ENCODE assay signal across 17 cellular contexts in genomic region chr11:50098186-50098725, GRCh38.
"Had no signal": no experiment of that assay in that cellular context is flagged by ENCODE, and none has a peak within 500 bp of the region (broad histone marks: within the 10 kb centered on the region; RNA-seq: fewer than 3 reads in every experiment).

No MANE protein-coding gene starts in this region.

- H3K4me3 ChIP-seq: heart right ventricle, psoas muscle, sigmoid colon, stomach had no signal

- H3K4me3 Mint-ChIP-seq: dendritic cell treated with granulocyte-macrophage colony-stimulating factor and Interleukin-4, amounts not matched to agents 40 ng/mL and 50 ng/mL, for 4 days; naive thymus-derived CD4-positive, alpha-beta T cell; nephron progenitor cell had no signal

- ATAC-seq: heart right ventricle; left lobe of liver; naive thymus-derived CD4-positive, alpha-beta T cell; psoas muscle had no signal

- H3K4me1 Mint-ChIP-seq: naive thymus-derived CD4-positive, alpha-beta T cell; nephron progenitor cell had no signal

- H3K27me3 Mint-ChIP-seq: dendritic cell treated with granulocyte-macrophage colony-stimulating factor and Interleukin-4, amounts not matched to agents 40 ng/mL and 50 ng/mL, for 4 days; naive thymus-derived CD4-positive, alpha-beta T cell had no signal

- H3K27me3 ChIP-seq: heart right ventricle, sigmoid colon, stomach had no signal

- H3K27ac ChIP-seq: heart right ventricle, psoas muscle, sigmoid colon, stomach had no signal

- H3K9me3 ChIP-seq: psoas muscle, sigmoid colon had no signal

- H3K27ac Mint-ChIP-seq: dendritic cell treated with granulocyte-macrophage colony-stimulating factor and Interleukin-4, amounts not matched to agents 40 ng/mL and 50 ng/mL, for 4 days; naive thymus-derived CD4-positive, alpha-beta T cell; nephron progenitor cell had no signal

- DNase-seq: erythroblast; heart right ventricle; hypothalamus; kidney glomerular epithelial cell; mammary epithelial cell; naive thymus-derived CD4-positive, alpha-beta T cell; nephron progenitor cell; psoas muscle; retina; sigmoid colon; small intestine; stimulated activated CD4-positive, alpha-beta T cell treated with anti-CD3 and anti-CD28 coated beads, Interleukin-12 subunit alpha, Interleukin-12 subunit beta, amount 100 ng/mL, for 4 hours; stimulated activated naive CD4-positive, alpha-beta T cell; stomach; trophoblast cell had no signal

- H3K4me1 ChIP-seq: heart right ventricle, psoas muscle, sigmoid colon, stomach had no signal

- H3K36me3 ChIP-seq: heart right ventricle, sigmoid colon, stomach had no signal

- H3K36me3 Mint-ChIP-seq: naive thymus-derived CD4-positive, alpha-beta T cell had no signal
